7 cellular contexts compared by ENCODE assay signal in the genomic region with DNA sequence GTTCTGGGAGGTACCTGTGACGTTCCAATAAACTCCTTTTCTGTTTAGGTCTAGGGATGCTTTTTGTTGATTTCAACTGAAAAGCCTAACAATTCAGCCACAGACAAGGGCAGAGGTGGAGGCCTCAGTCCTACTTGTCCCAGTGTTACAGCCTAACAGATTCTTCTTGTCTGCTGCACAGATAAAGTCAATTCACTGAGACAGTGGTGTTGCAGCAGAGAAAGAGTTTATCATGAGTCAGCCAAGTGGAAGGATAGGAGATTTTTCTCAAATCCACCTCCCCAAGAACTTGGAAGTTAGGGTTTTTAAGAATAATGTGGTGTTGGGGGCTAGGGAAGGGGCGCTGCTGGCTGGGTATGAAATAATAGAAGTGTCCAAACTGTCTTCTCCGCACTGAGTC. TPM values are rescaled to one million over a fixed set of nuclear protein-coding genes. Genes with fewer than 3 reads are reported as not detected.
"Had no signal": no experiment of that assay in that cellular context is flagged by ENCODE, and none has a peak within 500 bp of the region (broad histone marks: within the 10 kb centered on the region; RNA-seq: fewer than 3 reads in every experiment).

No MANE protein-coding gene starts in this region.

- H3K4me3 ChIP-seq: GM23338 had no signal

- H2AFZ ChIP-seq: GM23338 had no signal

- H3K4me2 ChIP-seq: GM23338 had no signal

- DNase-seq: H9, HCEC 1CT, KG1 had no signal

- FAIRE-seq: H1, H54 had no signal

- ATAC-seq: GM23338 had no signal

RNA-seq across cellular contexts. Expression of a gene that starts 10.8 kb away (rescaled TPM):
- total RNA-seq: HT-29 had no signal

RNA-seq across cellular contexts. Expression of a gene that starts 20.5 kb away (rescaled TPM):
- total RNA-seq: GM23338 had no signal

RNA-seq across cellular contexts. Expression of a gene that starts 41.4 kb away (rescaled TPM):
- total RNA-seq: GM23338, H1 had no signal
- polyA plus RNA-seq: GM23338 had no signal
